30 cellular contexts compared by ENCODE assay signal in genomic region chr19:41443813-41444455, GRCh38. TPM values are rescaled to one million over a fixed set of nuclear protein-coding genes. Genes with fewer than 3 reads are reported as not detected.
DNase-seq lines count a peak whose midpoint lies in the region; ATAC-seq and TF ChIP-seq lines count a peak whose summit lies in the region.
"Had no signal": no experiment of that assay in that cellular context is flagged by ENCODE, and none has a peak within 500 bp of the region (broad histone marks: within the 10 kb centered on the region; RNA-seq: fewer than 3 reads in every experiment).

No MANE protein-coding gene starts in this region.

- H3K4me2 ChIP-seq in OCI-LY7 (ENCODE audit: low read length): no peak overlapping the region

- no peaks in the 10 kb centered on the region for H3K9me3 ChIP-seq in right atrium auricular region
- no peaks in the 10 kb centered on the region for H3K9me3 ChIP-seq in OCI-LY7 (ENCODE audit: low read length)
- H3K9me3 ChIP-seq: HAP-1, neutrophil, prostate gland, uterus had no signal

- no peaks in the 10 kb centered on the region for H3K36me3 Mint-ChIP-seq in nephron progenitor cell (ENCODE audit: low read depth)
- H3K36me3 Mint-ChIP-seq: activated naive CD4-positive, alpha-beta T cell treated with anti-CD3 and anti-CD28 coated beads, Interleukin-2, amount 50 U/mL, for 72 hours had no signal

- H3K27ac ChIP-seq in right atrium auricular region (no peak overlapping the region), OCI-LY7 (ENCODE audit: low read depth, low read length, poor library complexity, severe bottlenecking) (no peak overlapping the region)
- H3K27ac ChIP-seq: C4-2B, HL-60, neutrophil, prostate gland, uterus had no signal

- peak; percentile 30 for DNase-seq in Right ventricle myocardium superior
- DNase-seq in right atrium auricular region (ENCODE audit: low spot score): no peak
- no peak for DNase-seq in OCI-LY7 (ENCODE audit: low spot score)
- peak; percentile 38 for DNase-seq in left lobe of liver (ENCODE audit: low spot score)
- no peak for DNase-seq in NCI-H2196 (lab: John Stamatoyannopoulos, UW; ENCODE audit: unreplicated experiment)
- DNase-seq in nephron progenitor cell: no peak
- DNase-seq: activated CD4-positive, alpha-beta memory T cell treated with anti-CD3 and anti-CD28 coated beads, Interleukin-2, amount 10 ng/mL, durations not matched to agents 7 days and 5 days; activated CD4-positive, CD25-positive, alpha-beta regulatory T cell; activated T-cell treated with anti-CD3 and anti-CD28 coated beads, Interleukin-2, amount 50 U/mL, for 24 hours; Calu3; central memory CD4-positive, alpha-beta T cell; NCI-H1105; NCI-H1930; NCI-H226; NCI-H82; PC-3; SHP77 treated with DMSO at 0.1 percent for 48 hours; substantia nigra; uterus had no signal

- H2AFZ ChIP-seq in OCI-LY7 (ENCODE audit: low read length): 0 out of 2 replicates have a peak overlapping the region, but pooled peaks have one; percentile 40

- H3K4me3 ChIP-seq in right atrium auricular region (no peak overlapping the region), OCI-LY7 (ENCODE audit: low read depth, low read length, poor library complexity, severe bottlenecking) (no peak overlapping the region)
- H3K4me3 ChIP-seq: HAP-1, prostate gland, uterus had no signal

- H3K79me2 ChIP-seq in OCI-LY7 (ENCODE audit: insufficient read depth, low read depth, low read length): peaks cover 4% of the 10 kb centered on the region; the same call in 1 of the 2 replicates

- POLR2A ChIA-PET in OCI-LY7 (lab: Charles Lee): interaction anchor here (0.6 kb wide), 1 partner anchor 24 kb away, joined by 3 read pairs; no protein-coding TSS in a partner anchor

- no peaks in the 10 kb centered on the region for H3K4me1 Mint-ChIP-seq in nephron progenitor cell

- BruUV-seq in OCI-LY7 (replicated peaks; lab: Mats Ljungman, UMichigan): no TSS peak

- no peaks in the 10 kb centered on the region for H3K9me2 ChIP-seq in OCI-LY7 (ENCODE audit: insufficient read depth, low read length)

- H3K36me3 ChIP-seq in right atrium auricular region: no peaks in the 10 kb centered on the region
- no peaks in the 10 kb centered on the region for H3K36me3 ChIP-seq in OCI-LY7 (ENCODE audit: insufficient read depth, low read length)
- H3K36me3 ChIP-seq: HAP-1, neutrophil, prostate gland, uterus had no signal

- no peak overlapping the region for H3K4me3 Mint-ChIP-seq in nephron progenitor cell
- H3K4me3 Mint-ChIP-seq: activated CD4-positive, alpha-beta memory T cell treated with anti-CD3 and anti-CD28 coated beads, Interleukin-2, amount 10 ng/mL, durations not matched to agents 7 days and 5 days; activated T-cell treated with anti-CD3 and anti-CD28 coated beads, Interleukin-2, amount 50 U/mL, for 24 hours had no signal

- H3K4me1 ChIP-seq in right atrium auricular region (peaks cover 0 to 14% of the 10 kb centered on the region in 2 donors), OCI-LY7 (ENCODE audit: insufficient read depth, low read length, poor library complexity, severe bottlenecking) (peaks cover 22% of the 10 kb centered on the region)
- H3K4me1 ChIP-seq: HAP-1, prostate gland, uterus had no signal

- CTCF ChIA-PET in OCI-LY7 (lab: Charles Lee; ENCODE audit: unreplicated experiment): no interaction called here

- peaks cover 67% of the 10 kb centered on the region for H3K27me3 Mint-ChIP-seq in nephron progenitor cell (ENCODE audit: low read depth, poor library complexity)

- ATAC-seq in Right ventricle myocardium superior (ENCODE audit: poor library complexity): no peak
- ATAC-seq in left lobe of liver: no peak
- ATAC-seq in GM19467 (IDR thresholded peaks at IDR 0.05; ENCODE audit: unreplicated experiment): no peak
- ATAC-seq: activated naive CD4-positive, alpha-beta T cell treated with anti-CD3 and anti-CD28 coated beads, Interleukin-2, amount 50 U/mL, for 72 hours; PC-3 had no signal

- intact Hi-C loops in Right ventricle myocardium superior (cut with DNase I) (no loop called here), OCI-LY7 (cut with micrococcal nuclease; ENCODE audit: unreplicated experiment) (loop anchor here (5.0 kb wide), 1 partner anchor 182 kb away; the partner anchor contains the start of gene HNRNPUL1)

- no peaks in the 10 kb centered on the region for H3K9me3 Mint-ChIP-seq in nephron progenitor cell
- H3K9me3 Mint-ChIP-seq: activated CD4-positive, alpha-beta memory T cell treated with anti-CD3 and anti-CD28 coated beads, Interleukin-2, amount 10 ng/mL, durations not matched to agents 7 days and 5 days; activated naive CD4-positive, alpha-beta T cell treated with anti-CD3 and anti-CD28 coated beads, Interleukin-2, amount 50 U/mL, for 72 hours; activated T-cell treated with anti-CD3 and anti-CD28 coated beads, Interleukin-2, amount 50 U/mL, for 24 hours had no signal

- no peak overlapping the region for H3K27ac Mint-ChIP-seq in nephron progenitor cell
- H3K27ac Mint-ChIP-seq: activated CD4-positive, alpha-beta memory T cell treated with anti-CD3 and anti-CD28 coated beads, Interleukin-2, amount 10 ng/mL, durations not matched to agents 7 days and 5 days had no signal

- no peaks in the 10 kb centered on the region for H3K27me3 ChIP-seq in right atrium auricular region
- H3K27me3 ChIP-seq: uterus had no signal

- TF ChIP-seq CTCF in right atrium auricular region (IDR thresholded peaks at IDR 0.05) (no peak), OCI-LY7 (conservative IDR thresholded peaks at IDR 0.05; ENCODE audit: low read length) (no peak), nephron progenitor cell (IDR thresholded peaks at IDR 0.05) (no peak)

- no peaks in the 10 kb centered on the region for H4K20me1 ChIP-seq in OCI-LY7 (ENCODE audit: insufficient read depth, low read length)

RNA-seq across cellular contexts. Expression of gene ERICH4, which starts 1.0 kb away (rescaled TPM):
- total RNA-seq in Right ventricle myocardium superior: not detected
- not detected for total RNA-seq in right atrium auricular region
- not detected in 2 replicates for total RNA-seq in OCI-LY7 (2014; rRNA removed; shearing (Covaris generic))
- total RNA-seq in OCI-LY7 (2022): not detected in 2 replicates
- total RNA-seq in left lobe of liver: not detected
- total RNA-seq: activated CD4-positive, alpha-beta memory T cell treated with anti-CD3 and anti-CD28 coated beads, Interleukin-2, amount 10 ng/mL, durations not matched to agents 7 days and 5 days; activated naive CD4-positive, alpha-beta T cell treated with anti-CD3 and anti-CD28 coated beads, Interleukin-2, amount 50 U/mL, for 72 hours; astrocyte; Calu3; Daoy; dermis microvascular lymphatic vessel endothelial cell; endothelial cell of umbilical vein; PC-3; prostate gland; uterus had no signal

RNA-seq across cellular contexts. Expression of gene DMAC2, which starts 4.2 kb away (rescaled TPM):
- total RNA-seq in Right ventricle myocardium superior: 113 TPM
- total RNA-seq in right atrium auricular region: 10 to 100 TPM; 63.2 to 88.7 TPM
- 22.4 and 30.6 TPM in 2 replicates for total RNA-seq in OCI-LY7 (2014; rRNA removed; shearing (Covaris generic))
- total RNA-seq in OCI-LY7 (2022): 40.6 and 41.6 TPM in 2 replicates
- total RNA-seq in left lobe of liver: 21.2 TPM

RNA-seq across cellular contexts. Expression of gene B3GNT8, which starts 16.8 kb away (rescaled TPM):
- 12.5 TPM for total RNA-seq in Right ventricle myocardium superior
- 1 to 10 TPM; 1.9 to 4.5 TPM for total RNA-seq in right atrium auricular region
- 0.47 TPM in 1 of 2 replicates, not detected in the other for total RNA-seq in OCI-LY7 (2014; rRNA removed; shearing (Covaris generic))
- 0.40 TPM in 1 of 2 replicates, not detected in the other for total RNA-seq in OCI-LY7 (2022)
- 0.65 TPM for total RNA-seq in left lobe of liver

RNA-seq across cellular contexts. Expression of gene BCKDHA, which starts 46.3 kb away (rescaled TPM):
- total RNA-seq in Right ventricle myocardium superior: 50.4 TPM
- total RNA-seq in right atrium auricular region: 10 to 100 TPM; 65.2 to 77.6 TPM
- total RNA-seq in OCI-LY7 (2014; rRNA removed; shearing (Covaris generic)): 34.6 and 66.4 TPM in 2 replicates
- total RNA-seq in OCI-LY7 (2022): 16.8 and 17.8 TPM in 2 replicates
- total RNA-seq in left lobe of liver: 64.4 TPM

RNA-seq across cellular contexts. Expression of gene EXOSC5, which starts 46.8 kb away (rescaled TPM):
- total RNA-seq in Right ventricle myocardium superior (17.4 TPM), right atrium auricular region (1 to 10 TPM; 8.5 to 9.0 TPM), OCI-LY7 (2022) (36.0 and 40.0 TPM in 2 replicates), left lobe of liver (13.2 TPM)
- total RNA-seq in OCI-LY7 (2014; rRNA removed; shearing (Covaris generic)): 48.3 and 55.8 TPM in 2 replicates

Comparison
In these comparisons a context has a peak if more than half of its experiments do, and no peak if none do; other contexts are left out.
1. DNase-seq: peak in Right ventricle myocardium superior (single experiment) and left lobe of liver (single experiment); none in right atrium auricular region (single experiment), OCI-LY7 (single experiment), NCI-H2196 (single experiment) and nephron progenitor cell (single experiment).